Comparison of ENCODE assay signal across 8 cellular contexts in the genomic region with DNA sequence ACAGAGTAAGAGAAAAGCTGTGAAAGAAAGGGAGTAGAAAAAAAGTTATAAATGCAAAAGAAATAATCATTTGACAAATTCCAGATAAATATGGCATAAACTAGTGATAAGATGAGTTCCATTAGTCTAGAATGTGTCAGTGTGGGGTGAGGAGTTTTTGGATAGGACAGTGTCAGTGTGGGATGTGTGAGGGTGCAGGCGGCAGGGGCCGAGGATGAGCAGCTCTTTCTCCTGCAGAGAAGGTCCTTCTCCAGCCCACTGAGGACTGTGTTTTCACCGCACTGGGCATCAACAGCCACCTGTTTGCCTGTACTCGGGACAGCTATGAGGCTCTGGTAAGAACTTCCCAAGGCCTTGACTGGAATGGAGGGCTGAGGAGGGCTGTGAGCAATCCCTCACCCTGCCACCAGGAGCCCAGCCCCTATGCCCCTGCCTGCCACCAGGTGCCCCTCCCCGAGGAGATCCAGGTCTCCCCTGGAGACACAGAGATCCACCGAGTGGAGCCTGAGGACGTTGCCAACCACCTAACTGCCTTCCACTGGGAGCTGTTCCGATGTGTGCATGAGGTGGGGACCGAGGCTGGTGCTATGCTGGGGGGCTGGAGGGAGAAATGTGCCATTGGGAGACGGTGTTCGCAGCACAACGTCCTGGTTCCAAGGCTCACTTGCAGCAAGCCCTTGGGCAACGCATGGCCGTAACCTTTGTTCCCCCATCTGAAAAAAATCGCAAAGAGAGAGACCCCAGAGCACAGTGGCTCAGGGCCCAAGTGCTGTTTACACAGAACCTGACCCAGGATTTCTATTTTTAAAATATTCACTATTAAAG. TPM values are rescaled to one million over a fixed set of nuclear protein-coding genes. Genes with fewer than 3 reads are reported as not detected.
DNase-seq lines count a peak whose midpoint lies in the region; ATAC-seq and TF ChIP-seq lines count a peak whose summit lies in the region.

No MANE protein-coding gene starts in this region.

- POLR2A ChIA-PET in GM10248 (lab: Yijun Ruan, JAX), result no interaction called here

- H3K4me1 ChIP-seq in adipocyte (ENCODE audit: control insufficient read depth, insufficient read depth, low read length), result peaks cover 12% of the 10 kb centered on the region
- peaks cover 0 to 10% (median 3%) of the 10 kb centered on the region in 4 donors for H3K4me1 ChIP-seq in liver (ENCODE audit: control insufficient read depth in 4 of 4, insufficient read depth in 4 of 4, low read length in 3 of 4)
- H3K4me1 ChIP-seq in heart left ventricle, result peaks cover 0 to 23% (median 8%) of the 10 kb centered on the region in 12 donors

- no peak for TF ChIP-seq POLR2A in heart left ventricle (IDR thresholded peaks at IDR 0.05)

- intact Hi-C loops in heart left ventricle (cut with DNase I), result loop anchor here in 6 of 10 donors (2.0 to 10.0 kb wide), 7 partner anchors 78 to 224 kb away; a partner anchor contains a TSS

- CTCF ChIA-PET in GM10248 (lab: Yijun Ruan, JAX), result interaction anchor here (0.7 to 8.1 kb wide), 25 partner anchors 8 to 178 kb away, joined by 3 to 78 read pairs (median 4); a partner anchor contains a TSS

- peaks cover 3% of the 10 kb centered on the region for H3K36me3 ChIP-seq in adipocyte (ENCODE audit: control insufficient read depth, insufficient read depth, low read length, severe bottlenecking)
- peaks cover 0 to 4% (median 1%) of the 10 kb centered on the region in 4 donors for H3K36me3 ChIP-seq in liver (ENCODE audit: control insufficient read depth in 4 of 4, insufficient read depth in 3 of 4, low read depth in 1 of 4, low read length in 3 of 4)
- peaks cover 0 to 12% (median 0%) of the 10 kb centered on the region in 9 donors for H3K36me3 ChIP-seq in heart left ventricle

- no peak overlapping the region for H3K27ac ChIP-seq in liver (ENCODE audit: low read depth in 1 of 2, low read length in 2 of 2)
- peak overlapping the region in 2 of 12 donors; percentile 43 to 67 for H3K27ac ChIP-seq in heart left ventricle

- TF ChIP-seq CTCF in GM10248 (IDR thresholded peaks at IDR 0.05; ENCODE audit: control extremely low read depth, extremely low read depth, low read depth, missing control alignments) (no peak), liver (IDR thresholded peaks at IDR 0.05; ENCODE audit: low read depth, low read length, missing input control) (peak; percentile 16), heart left ventricle (IDR thresholded peaks at IDR 0.05) (peak in 2 of 12 donors; percentile 3 to 11)

- TF ChIP-seq RAD21 in liver (IDR thresholded peaks at IDR 0.05), result no peak

- whole genome bisulfite sequencing in liver, result 76% methylated on average over 15 of the region's 15 CpGs
- 79 to 86% (median 81%) methylated on average over 10 to 15 of the region's 15 CpGs for WGBS in heart left ventricle, 4 donors

- H3K4me3 ChIP-seq in adipocyte (ENCODE audit: low read length) (peak overlapping the region; percentile 71), liver (ENCODE audit: low read depth in 1 of 3, low read length in 3 of 3) (no peak overlapping the region), heart left ventricle (peak overlapping the region in 6 of 12 donors; percentile 59 to 75 (median 65))

- H3K27me3 ChIP-seq in adipocyte (replicated peaks; ENCODE audit: control insufficient read depth, insufficient read depth, low read length) (no peaks in the 10 kb centered on the region), liver (ENCODE audit: control insufficient read depth in 4 of 4, insufficient read depth in 4 of 4, low read length in 3 of 4) (no peaks in the 10 kb centered on the region), heart left ventricle (no peaks in the 10 kb centered on the region)

- no peaks in the 10 kb centered on the region for H3K9me3 ChIP-seq in adipocyte (ENCODE audit: control insufficient read depth, low read length)
- H3K9me3 ChIP-seq in liver (ENCODE audit: control insufficient read depth in 4 of 4, low read length in 3 of 4), result no peaks in the 10 kb centered on the region
- H3K9me3 ChIP-seq in heart left ventricle, result no peaks in the 10 kb centered on the region

- ATAC-seq in heart left ventricle, result no peak

- peak overlapping the region; percentile 42 for H3K9ac ChIP-seq in adipocyte (ENCODE audit: low read length)
- H3K9ac ChIP-seq in liver (ENCODE audit: low read depth in 1 of 2, low read length in 2 of 2), result no peak overlapping the region

- DNase-seq in GM10248 (ENCODE audit: extremely low spot score) (peak; percentile 45), NCI-H510A treated with DMSO at 0.1 percent for 48 hours (lab: John Stamatoyannopoulos, UW) (peak; percentile 19), adipocyte (ENCODE audit: low read depth) (no peak), NCI-H146 (lab: John Stamatoyannopoulos, UW) (no peak), NCI-H128 (lab: John Stamatoyannopoulos, UW; ENCODE audit: unreplicated experiment) (no peak), heart left ventricle (no peak), SIG-M5 (lab: John Stamatoyannopoulos, UW) (no peak)

TF ChIP-seq in liver, 16 proteins besides CTCF, POLR2A, EP300 and RAD21:
- TF ChIP-seq, protein P1, sequence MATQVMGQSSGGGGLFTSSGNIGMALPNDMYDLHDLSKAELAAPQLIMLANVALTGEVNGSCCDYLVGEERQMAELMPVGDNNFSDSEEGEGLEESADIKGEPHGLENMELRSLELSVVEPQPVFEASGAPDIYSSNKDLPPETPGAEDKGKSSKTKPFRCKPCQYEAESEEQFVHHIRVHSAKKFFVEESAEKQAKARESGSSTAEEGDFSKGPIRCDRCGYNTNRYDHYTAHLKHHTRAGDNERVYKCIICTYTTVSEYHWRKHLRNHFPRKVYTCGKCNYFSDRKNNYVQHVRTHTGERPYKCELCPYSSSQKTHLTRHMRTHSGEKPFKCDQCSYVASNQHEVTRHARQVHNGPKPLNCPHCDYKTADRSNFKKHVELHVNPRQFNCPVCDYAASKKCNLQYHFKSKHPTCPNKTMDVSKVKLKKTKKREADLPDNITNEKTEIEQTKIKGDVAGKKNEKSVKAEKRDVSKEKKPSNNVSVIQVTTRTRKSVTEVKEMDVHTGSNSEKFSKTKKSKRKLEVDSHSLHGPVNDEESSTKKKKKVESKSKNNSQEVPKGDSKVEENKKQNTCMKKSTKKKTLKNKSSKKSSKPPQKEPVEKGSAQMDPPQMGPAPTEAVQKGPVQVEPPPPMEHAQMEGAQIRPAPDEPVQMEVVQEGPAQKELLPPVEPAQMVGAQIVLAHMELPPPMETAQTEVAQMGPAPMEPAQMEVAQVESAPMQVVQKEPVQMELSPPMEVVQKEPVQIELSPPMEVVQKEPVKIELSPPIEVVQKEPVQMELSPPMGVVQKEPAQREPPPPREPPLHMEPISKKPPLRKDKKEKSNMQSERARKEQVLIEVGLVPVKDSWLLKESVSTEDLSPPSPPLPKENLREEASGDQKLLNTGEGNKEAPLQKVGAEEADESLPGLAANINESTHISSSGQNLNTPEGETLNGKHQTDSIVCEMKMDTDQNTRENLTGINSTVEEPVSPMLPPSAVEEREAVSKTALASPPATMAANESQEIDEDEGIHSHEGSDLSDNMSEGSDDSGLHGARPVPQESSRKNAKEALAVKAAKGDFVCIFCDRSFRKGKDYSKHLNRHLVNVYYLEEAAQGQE (IDR thresholded peaks at IDR 0.05), result no peak
- no peak for TF ChIP-seq HNF4A (conservative IDR thresholded peaks at IDR 0.05)
- TF ChIP-seq, protein P2, sequence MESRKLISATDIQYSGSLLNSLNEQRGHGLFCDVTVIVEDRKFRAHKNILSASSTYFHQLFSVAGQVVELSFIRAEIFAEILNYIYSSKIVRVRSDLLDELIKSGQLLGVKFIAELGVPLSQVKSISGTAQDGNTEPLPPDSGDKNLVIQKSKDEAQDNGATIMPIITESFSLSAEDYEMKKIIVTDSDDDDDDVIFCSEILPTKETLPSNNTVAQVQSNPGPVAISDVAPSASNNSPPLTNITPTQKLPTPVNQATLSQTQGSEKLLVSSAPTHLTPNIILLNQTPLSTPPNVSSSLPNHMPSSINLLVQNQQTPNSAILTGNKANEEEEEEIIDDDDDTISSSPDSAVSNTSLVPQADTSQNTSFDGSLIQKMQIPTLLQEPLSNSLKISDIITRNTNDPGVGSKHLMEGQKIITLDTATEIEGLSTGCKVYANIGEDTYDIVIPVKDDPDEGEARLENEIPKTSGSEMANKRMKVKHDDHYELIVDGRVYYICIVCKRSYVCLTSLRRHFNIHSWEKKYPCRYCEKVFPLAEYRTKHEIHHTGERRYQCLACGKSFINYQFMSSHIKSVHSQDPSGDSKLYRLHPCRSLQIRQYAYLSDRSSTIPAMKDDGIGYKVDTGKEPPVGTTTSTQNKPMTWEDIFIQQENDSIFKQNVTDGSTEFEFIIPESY (IDR thresholded peaks at IDR 0.05), result no peak
- no peak for TF ChIP-seq EGR1 (IDR thresholded peaks at IDR 0.05; ENCODE audit: low read depth in 2 of 2)
- no peak for TF ChIP-seq NR2F2 (IDR thresholded peaks at IDR 0.05)
- no peak for TF ChIP-seq FOXA1 (IDR thresholded peaks at IDR 0.05)
- no peak for TF ChIP-seq JUND (IDR thresholded peaks at IDR 0.05)
- no peak for TF ChIP-seq HNF4G (IDR thresholded peaks at IDR 0.05)
TF ChIP-seq in liver: peak in this region for 0.

RNA-seq across cellular contexts. Expression of a gene that starts 13.1 kb away (rescaled TPM):
- 1 to 10 TPM; 1.9 to 3.2 TPM for total RNA-seq in liver
- under 1 TPM; 0.82 to 0.98 TPM for polyA plus RNA-seq in liver
- total RNA-seq in heart left ventricle, result 1 to 10 TPM; 2.2 to 4.8 (median 2.9) TPM
- 1 to 10 TPM; 3.3 to 6.6 TPM for polyA plus RNA-seq in heart left ventricle

RNA-seq across cellular contexts. Expression of a gene that starts 28.7 kb away (rescaled TPM):
- total RNA-seq in liver (1 to 10 TPM; 4.9 to 5.6 TPM), heart left ventricle (10 to 100 TPM in 6 of 9 donors, 1 to 10 TPM in 3; 8.4 to 17.6 (median 11.2) TPM)
- polyA plus RNA-seq in liver (1 to 10 TPM; 4.4 to 5.6 TPM), heart left ventricle (10 to 100 TPM in 1 of 2 donors, 1 to 10 TPM in 1; 6.6 to 12.2 TPM)

RNA-seq across cellular contexts. Expression of a gene that starts 50.1 kb away (rescaled TPM):
- 10 to 100 TPM; 17.1 to 17.9 TPM for total RNA-seq in liver
- polyA plus RNA-seq in liver, result 10 to 100 TPM; 11.4 to 12.9 TPM
- total RNA-seq in heart left ventricle, result 10 to 100 TPM; 26.5 to 54.3 (median 42.2) TPM
- 10 to 100 TPM; 27.9 to 33.4 TPM for polyA plus RNA-seq in heart left ventricle

Comparison
In these comparisons a context has a peak if more than half of its experiments do, and no peak if none do; other contexts are left out.
1. DNase-seq: peak in GM10248 (single experiment) and NCI-H510A treated with DMSO at 0.1 percent for 48 hours (single experiment); none in adipocyte (single experiment), NCI-H146 (single experiment), NCI-H128 (single experiment), heart left ventricle (0 of 5) and SIG-M5 (single experiment).